8 cellular contexts compared by ENCODE assay signal in genomic region chr13:48233097-48233885, GRCh38. TPM values are rescaled to one million over a fixed set of nuclear protein-coding genes. Genes with fewer than 3 reads are reported as not detected.
DNase-seq lines count a peak whose midpoint lies in the region; ATAC-seq and TF ChIP-seq lines count a peak whose summit lies in the region.

TSS of gene ITM2B (plus strand) at chr13:48233206. CDS start at chr13:48233361, 155 bp downstream.

- peak within 1 kb of the TSS; percentile 94 for H3K27ac ChIP-seq in SK-N-MC
- peak within 1 kb of the TSS; percentile 96 to 100 (median 100) for H3K27ac ChIP-seq in tibial nerve

- H3K27ac Mint-ChIP-seq in IgD-negative memory B cell: peak within 1 kb of the TSS; percentile 85 to 99 (median 97)
- peak within 1 kb of the TSS; percentile 91 to 97 for H3K27ac Mint-ChIP-seq in activated naive CD4-positive, alpha-beta T cell treated with anti-CD3 and anti-CD28 coated beads, Interleukin-2, amount 50 U/mL, for 72 hours
- peak within 1 kb of the TSS; percentile 97 for H3K27ac Mint-ChIP-seq in glutamatergic neuron (ENCODE audit: unreplicated experiment)
- H3K27ac Mint-ChIP-seq in osteocyte (ENCODE audit: unreplicated experiment): peak within 1 kb of the TSS; percentile 98

- no peaks in the 10 kb centered on the region for H3K27me3 ChIP-seq in tibial nerve

- peak; percentile 46 for DNase-seq in DMS153 treated with DMSO at 0.1 percent for 48 hours (lab: John Stamatoyannopoulos, UW; ENCODE audit: unreplicated experiment)
- DNase-seq in SK-N-MC (ENCODE audit: low read depth, low spot score): no peak
- peak; percentile 57 to 78 for DNase-seq in activated naive CD4-positive, alpha-beta T cell treated with anti-CD3 and anti-CD28 coated beads, Interleukin-2, amount 50 U/mL, for 72 hours (ENCODE audit: low spot score in 2 of 2)
- peak; percentile 80 for DNase-seq in glutamatergic neuron
- DNase-seq in osteocyte (ENCODE audit: extremely low spot score, unreplicated experiment): peak; percentile 89
- peak; percentile 53 to 62 for DNase-seq in tibial nerve (ENCODE audit: low spot score in 2 of 2)

- peak in 1 of 2 donors; percentile 86 for TF ChIP-seq EP300 in tibial nerve (IDR thresholded peaks at IDR 0.05)

- H3K4me3 Mint-ChIP-seq in IgD-negative memory B cell: peak within 1 kb of the TSS; percentile 94 to 99 (median 97)
- peak within 1 kb of the TSS; percentile 93 for H3K4me3 Mint-ChIP-seq in glutamatergic neuron (ENCODE audit: unreplicated experiment)
- peak within 1 kb of the TSS; percentile 92 for H3K4me3 Mint-ChIP-seq in osteocyte (ENCODE audit: unreplicated experiment)

- peak; percentile 56 for ATAC-seq in GM21447 (IDR thresholded peaks at IDR 0.05; ENCODE audit: unreplicated experiment)
- ATAC-seq in activated naive CD4-positive, alpha-beta T cell treated with anti-CD3 and anti-CD28 coated beads, Interleukin-2, amount 50 U/mL, for 72 hours: peak; percentile 72 to 77

- H3K4me1 Mint-ChIP-seq in IgD-negative memory B cell (peaks cover 23 to 47% (median 43%) of the 10 kb centered on the region in 3 donors), glutamatergic neuron (ENCODE audit: low read depth, unreplicated experiment) (peaks cover 28% of the 10 kb centered on the region), osteocyte (ENCODE audit: unreplicated experiment) (peaks cover 49% of the 10 kb centered on the region)

- no peak for TF ChIP-seq CTCF in glutamatergic neuron (IDR thresholded peaks at IDR 0.05; ENCODE audit: partially characterized antibody, unreplicated experiment)
- peak; percentile 57 for TF ChIP-seq CTCF in osteocyte (IDR thresholded peaks at IDR 0.05)
- peak; percentile 41 to 68 (median 60) for TF ChIP-seq CTCF in tibial nerve (IDR thresholded peaks at IDR 0.05)

- no peaks in the 10 kb centered on the region for H3K36me3 ChIP-seq in SK-N-MC (ENCODE audit: insufficient read depth, low read length)
- H3K36me3 ChIP-seq in tibial nerve: no peaks in the 10 kb centered on the region

- H3K27me3 Mint-ChIP-seq in IgD-negative memory B cell: peaks cover 4% of the 10 kb centered on the region
- H3K27me3 Mint-ChIP-seq in glutamatergic neuron (ENCODE audit: unreplicated experiment): peaks cover 4% of the 10 kb centered on the region
- peaks cover 10% of the 10 kb centered on the region for H3K27me3 Mint-ChIP-seq in osteocyte (ENCODE audit: unreplicated experiment)

- H3K36me3 Mint-ChIP-seq in IgD-negative memory B cell (no peaks in the 10 kb centered on the region), glutamatergic neuron (ENCODE audit: unreplicated experiment) (no peaks in the 10 kb centered on the region), osteocyte (ENCODE audit: unreplicated experiment) (no peaks in the 10 kb centered on the region)
- H3K36me3 Mint-ChIP-seq in activated naive CD4-positive, alpha-beta T cell treated with anti-CD3 and anti-CD28 coated beads, Interleukin-2, amount 50 U/mL, for 72 hours: peaks cover 0 to 16% of the 10 kb centered on the region in 2 donors

- peak; percentile 66 to 88 for TF ChIP-seq POLR2A in tibial nerve (IDR thresholded peaks at IDR 0.05)

- WGBS in tibial nerve, 2 donors: 0 to 1% methylated on average over 18 to 25 of the region's 87 CpGs

- H3K9me3 ChIP-seq in SK-N-MC (ENCODE audit: low read depth, low read length) (no peaks in the 10 kb centered on the region), tibial nerve (no peaks in the 10 kb centered on the region)

- peak within 1 kb of the TSS; percentile 93 for H3K9ac ChIP-seq in SK-N-MC (ENCODE audit: insufficient read length)

- H3K9me3 Mint-ChIP-seq in IgD-negative memory B cell (no peaks in the 10 kb centered on the region), glutamatergic neuron (ENCODE audit: unreplicated experiment) (peaks cover 16% of the 10 kb centered on the region), osteocyte (ENCODE audit: unreplicated experiment) (no peaks in the 10 kb centered on the region)
- H3K9me3 Mint-ChIP-seq in activated naive CD4-positive, alpha-beta T cell treated with anti-CD3 and anti-CD28 coated beads, Interleukin-2, amount 50 U/mL, for 72 hours: no peaks in the 10 kb centered on the region

- H3K4me1 ChIP-seq in tibial nerve: peaks cover 0 to 54% (median 24%) of the 10 kb centered on the region in 4 donors

- H3K4me3 ChIP-seq in SK-N-MC (peak within 1 kb of the TSS; percentile 96), tibial nerve (peak within 1 kb of the TSS; percentile 69 to 100 (median 87))

RNA-seq across cellular contexts. Expression of gene ITM2B, which starts in this region (rescaled TPM):
- 538 TPM for polyA plus RNA-seq in IgD-negative memory B cell
- 100 to 1,000 TPM in 1 of 2 donors, 10 to 100 TPM in 1; 72.8 to 146 TPM for total RNA-seq in activated naive CD4-positive, alpha-beta T cell treated with anti-CD3 and anti-CD28 coated beads, Interleukin-2, amount 50 U/mL, for 72 hours
- total RNA-seq in glutamatergic neuron (ENCODE audit: unreplicated experiment) (236 TPM), osteocyte (502 and 510 TPM in 2 replicates), tibial nerve (100 to 1,000 TPM; 476 to 770 (median 612) TPM)
